ENCODE assay signal across 14 cellular contexts in the genomic region with DNA sequence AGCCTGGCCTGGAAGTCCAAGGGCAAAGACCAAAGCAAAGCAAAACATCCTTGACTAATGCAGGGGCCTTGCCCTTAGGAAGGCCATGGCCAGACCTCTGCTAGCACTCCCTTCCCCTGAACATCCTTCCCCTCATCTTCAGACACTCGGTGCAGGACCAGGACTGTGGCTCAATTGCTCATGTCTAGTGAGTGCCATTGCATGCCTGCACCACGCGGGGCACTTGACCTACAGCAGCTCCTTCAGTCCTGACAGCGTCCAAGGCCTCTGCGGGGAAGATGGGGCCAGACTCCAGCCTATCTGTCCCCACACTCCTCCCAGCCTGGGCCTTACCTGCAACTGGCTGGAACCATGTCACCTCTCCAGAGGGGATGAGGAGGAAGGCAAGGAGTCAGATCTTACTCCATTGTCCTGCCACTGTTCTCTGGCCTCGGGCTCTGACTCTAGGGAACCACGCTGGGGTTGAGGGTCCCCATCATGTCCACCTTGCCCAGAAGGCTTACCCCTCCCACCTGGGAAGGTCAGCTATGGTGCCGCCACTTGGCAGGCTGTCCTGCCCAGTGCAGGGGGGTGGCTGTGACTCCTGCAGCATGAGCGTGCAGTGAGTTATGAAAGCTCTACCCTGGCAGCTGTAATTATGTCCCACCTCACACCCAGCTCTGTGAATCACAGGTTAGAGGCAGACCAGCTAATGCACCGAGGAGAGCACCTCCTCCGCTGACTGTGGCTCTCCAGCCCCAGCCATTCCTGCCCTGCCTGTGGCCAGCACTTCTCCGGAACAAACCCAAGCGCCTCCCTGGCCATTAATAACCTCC. TPM values are rescaled to one million over a fixed set of nuclear protein-coding genes. Genes with fewer than 3 reads are reported as not detected.
DNase-seq lines count a peak whose midpoint lies in the region; ATAC-seq and TF ChIP-seq lines count a peak whose summit lies in the region.
"Had no signal": no experiment of that assay in that cellular context is flagged by ENCODE, and none has a peak within 500 bp of the region (broad histone marks: within the 10 kb centered on the region; RNA-seq: fewer than 3 reads in every experiment).

No MANE protein-coding gene starts in this region.

- intact Hi-C loops in IMR-90 (cut with micrococcal nuclease), result no loop called here
- intact Hi-C loops in mucosa of descending colon (cut with DNase I, micrococcal nuclease), result no loop called here

- no peak overlapping the region for H4K5ac ChIP-seq in IMR-90 (ENCODE audit: low read depth, low read length)

- no peak overlapping the region for H4K91ac ChIP-seq in IMR-90 (ENCODE audit: insufficient read depth, low read depth, low read length)

- H2AFZ ChIP-seq in IMR-90 (replicated peaks; ENCODE audit: low read length, poor library complexity), result no peak overlapping the region

- no peaks in the 10 kb centered on the region for H3K36me3 ChIP-seq in IMR-90 (ENCODE audit: control insufficient read depth, insufficient read depth, low read length)
- H3K36me3 ChIP-seq in mucosa of descending colon (ENCODE audit: low read depth), result no peaks in the 10 kb centered on the region

- no peaks in the 10 kb centered on the region for H3K9me1 ChIP-seq in IMR-90 (ENCODE audit: insufficient read depth, low read length)

- TF ChIP-seq CTCF in IMR-90 (conservative IDR thresholded peaks at IDR 0.05; ENCODE audit: low read depth, low read length) (peak; percentile 12; the same call in 1 of the 2 replicates), cardiac fibroblast (IDR thresholded peaks at IDR 0.05; ENCODE audit: low read depth, low read length) (peak; percentile 40), mucosa of descending colon (IDR thresholded peaks at IDR 0.05) (no peak), GM13977 (IDR thresholded peaks at IDR 0.05; ENCODE audit: extremely low read depth, insufficient read depth, missing control alignments) (no peak)

- no peak overlapping the region for H3K23ac ChIP-seq in IMR-90 (ENCODE audit: low read depth, low read length)

- H3K9me3 ChIP-seq in IMR-90 (ENCODE audit: control insufficient read depth, insufficient read depth, low read length) (no peaks in the 10 kb centered on the region), mucosa of descending colon (no peaks in the 10 kb centered on the region)

- no peak overlapping the region for H3K4me2 ChIP-seq in IMR-90 (ENCODE audit: low read depth, low read length)

- no peak overlapping the region for H3K27ac ChIP-seq in IMR-90 (ENCODE audit: insufficient read depth, low read length)
- H3K27ac ChIP-seq: VCaP had no signal

- H4K20me1 ChIP-seq in IMR-90 (ENCODE audit: insufficient read depth, low read length), result no peaks in the 10 kb centered on the region

- TF ChIP-seq RAD21 in IMR-90 (IDR thresholded peaks at IDR 0.05; ENCODE audit: low read length), result no peak

- H3K4me3 ChIP-seq in IMR-90 (ENCODE audit: insufficient read depth, low read depth, low read length) (no peak overlapping the region), cardiac fibroblast (replicated peaks in 1 of 2; ENCODE audit: low read depth in 2 of 2, low read length in 2 of 2) (no peak overlapping the region), mucosa of descending colon (no peak overlapping the region)

- no peaks in the 10 kb centered on the region for H3K79me1 ChIP-seq in IMR-90 (ENCODE audit: low read depth in 1 of 2, low read length in 2 of 2)

- no peak for TF ChIP-seq POLR2A in IMR-90 (IDR thresholded peaks at IDR 0.05; ENCODE audit: low read depth, low read length)

- no peak overlapping the region for H2BK15ac ChIP-seq in IMR-90 (ENCODE audit: low read depth, low read length)

- no TSS peak for BruUV-seq in IMR-90 (replicated peaks; lab: Mats Ljungman, UMichigan)

- H2AK5ac ChIP-seq in IMR-90 (ENCODE audit: low read depth, low read length), result no peak overlapping the region

- CTCF ChIA-PET in IMR-90 (lab: Yijun Ruan, JAX), result interaction anchor here (0.9 kb wide), 1 partner anchor 28 kb away, joined by 3 read pairs; no protein-coding TSS in a partner anchor

- H3K4me1 ChIP-seq in IMR-90 (ENCODE audit: control insufficient read depth, insufficient read depth, low read length), result no peaks in the 10 kb centered on the region
- H3K4me1 ChIP-seq in mucosa of descending colon (ENCODE audit: low read depth), result no peaks in the 10 kb centered on the region

- H3K14ac ChIP-seq in IMR-90 (replicated peaks; ENCODE audit: low read depth, low read length), result no peak overlapping the region

- H2BK5ac ChIP-seq in IMR-90 (ENCODE audit: low read depth, low read length, poor library complexity, severe bottlenecking), result no peak overlapping the region

- no peak overlapping the region for H2BK120ac ChIP-seq in IMR-90 (ENCODE audit: low read depth, low read length)

- H3K27me3 ChIP-seq in IMR-90 (ENCODE audit: control insufficient read depth, insufficient read depth, low read length), result peaks cover 38% of the 10 kb centered on the region

- H3K56ac ChIP-seq in IMR-90 (ENCODE audit: extremely low read depth, insufficient read depth, low read length), result no peak overlapping the region

- WGBS in IMR-90 (ENCODE audit: extremely low coverage in 2 of 2, insufficient read length in 1 of 2), 2 experiments, result no CpG with 5 or more reads among the region's 13 CpGs

- DNase-seq in D341Med (ENCODE audit: low spot score) (peak; percentile 67), IMR-90 (no peak), cardiac fibroblast (ENCODE audit: low read depth in 2 of 2) (peak in 1 of 2 donors; percentile 7), mucosa of descending colon (no peak), GM19240 (ENCODE audit: insufficient read length, low spot score) (no peak), GM13977 (ENCODE audit: low spot score) (no peak), GF-D8 (lab: John Stamatoyannopoulos, UW) (no peak)
- DNase-seq: activated effector memory CD4-positive, alpha-beta T cell treated with anti-CD3 and anti-CD28 coated beads, Interleukin-2, amount 50 U/mL, for 16 hours; NCI-H524; nucleus accumbens had no signal

- H3K9ac ChIP-seq in IMR-90 (ENCODE audit: low read depth, low read length), result no peak overlapping the region

- H4K8ac ChIP-seq in IMR-90 (ENCODE audit: low read depth in 2 of 2, low read length in 2 of 2), result no peak overlapping the region

- H3K18ac ChIP-seq in IMR-90 (ENCODE audit: low read depth, low read length), result no peak overlapping the region

- no peak overlapping the region for H2AK9ac ChIP-seq in IMR-90 (replicated peaks; ENCODE audit: low read depth, low read length, poor library complexity)

- H2BK20ac ChIP-seq in IMR-90 (ENCODE audit: low read depth, low read length), result no peak overlapping the region

- ATAC-seq in IMR-90 (ENCODE audit: low read depth) (peak; percentile 53; the same call in 1 of the 2 replicates), mucosa of descending colon (peak; percentile 28), GM19467 (IDR thresholded peaks at IDR 0.05; ENCODE audit: unreplicated experiment) (no peak)

- in situ Hi-C loops in IMR-90 (cut with MboI; ENCODE audit: low sequenced_read_pairs) (no loop called here), GM13977 (cut with MboI; ENCODE audit: low pct_unique_long_range_greater_than_20kb, low sequenced_read_pairs, unreplicated experiment) (no loop called here)

- dilution Hi-C loops in IMR-90 (cut with HindIII; ENCODE audit: low sequenced_read_pairs, unreplicated experiment), result no loop called here

- H3K4ac ChIP-seq in IMR-90 (ENCODE audit: low read depth, low read length), result no peak overlapping the region

- POLR2A ChIA-PET in IMR-90 (lab: Charles Lee; ENCODE audit: unreplicated experiment), result no interaction called here

TF ChIP-seq in IMR-90, 13 proteins besides CTCF, POLR2A, EP300 and RAD21:
- TF ChIP-seq FOS (IDR thresholded peaks at IDR 0.05; ENCODE audit: low read depth, low read length), result no peak
- TF ChIP-seq, protein P1, sequence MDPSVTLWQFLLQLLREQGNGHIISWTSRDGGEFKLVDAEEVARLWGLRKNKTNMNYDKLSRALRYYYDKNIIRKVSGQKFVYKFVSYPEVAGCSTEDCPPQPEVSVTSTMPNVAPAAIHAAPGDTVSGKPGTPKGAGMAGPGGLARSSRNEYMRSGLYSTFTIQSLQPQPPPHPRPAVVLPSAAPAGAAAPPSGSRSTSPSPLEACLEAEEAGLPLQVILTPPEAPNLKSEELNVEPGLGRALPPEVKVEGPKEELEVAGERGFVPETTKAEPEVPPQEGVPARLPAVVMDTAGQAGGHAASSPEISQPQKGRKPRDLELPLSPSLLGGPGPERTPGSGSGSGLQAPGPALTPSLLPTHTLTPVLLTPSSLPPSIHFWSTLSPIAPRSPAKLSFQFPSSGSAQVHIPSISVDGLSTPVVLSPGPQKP (IDR thresholded peaks at IDR 0.05; ENCODE audit: borderline replicate concordance, low read depth, low read length), result no peak
- TF ChIP-seq MAZ (IDR thresholded peaks at IDR 0.05; ENCODE audit: borderline replicate concordance, low read depth, low read length), result no peak
- TF ChIP-seq MAFK (IDR thresholded peaks at IDR 0.05; ENCODE audit: low read depth, low read length), result no peak
- TF ChIP-seq NFE2L2 (IDR thresholded peaks at IDR 0.05; ENCODE audit: low read depth, low read length), result no peak
- no peak for TF ChIP-seq BHLHE40 (IDR thresholded peaks at IDR 0.05; ENCODE audit: low read depth, low read length)
- TF ChIP-seq CHD1 (IDR thresholded peaks at IDR 0.05; ENCODE audit: low read depth, low read length), result no peak
- TF ChIP-seq CEBPB (IDR thresholded peaks at IDR 0.05; ENCODE audit: low read depth, low read length), result no peak
- TF ChIP-seq, protein P2, sequence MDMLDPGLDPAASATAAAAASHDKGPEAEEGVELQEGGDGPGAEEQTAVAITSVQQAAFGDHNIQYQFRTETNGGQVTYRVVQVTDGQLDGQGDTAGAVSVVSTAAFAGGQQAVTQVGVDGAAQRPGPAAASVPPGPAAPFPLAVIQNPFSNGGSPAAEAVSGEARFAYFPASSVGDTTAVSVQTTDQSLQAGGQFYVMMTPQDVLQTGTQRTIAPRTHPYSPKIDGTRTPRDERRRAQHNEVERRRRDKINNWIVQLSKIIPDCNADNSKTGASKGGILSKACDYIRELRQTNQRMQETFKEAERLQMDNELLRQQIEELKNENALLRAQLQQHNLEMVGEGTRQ (IDR thresholded peaks at IDR 0.05; ENCODE audit: low read depth, low read length), result no peak
- TF ChIP-seq SMC3 (IDR thresholded peaks at IDR 0.05; ENCODE audit: low read depth, low read length), result no peak
- no peak for TF ChIP-seq MXI1 (IDR thresholded peaks at IDR 0.05; ENCODE audit: borderline replicate concordance, low read depth, low read length)
- TF ChIP-seq RFX5 (IDR thresholded peaks at IDR 0.05; ENCODE audit: low read depth, low read length), result no peak

RNA-seq across cellular contexts. Expression of a gene that starts 16.1 kb away (rescaled TPM):
- not detected in 2 replicates for total RNA-seq in IMR-90 (2012; rRNA removed)
- polyA plus RNA-seq in IMR-90 (2012; rRNA removed), result not detected in 2 replicates
- polyA plus RNA-seq in IMR-90 (2012; cell fraction: cytosol; rRNA removed), result not detected in 2 replicates
- not detected in 2 replicates for polyA plus RNA-seq in IMR-90 (2012; cell fraction: nucleus; rRNA removed; ENCODE audit: low replicate concordance)
- under 1 TPM; 0.10 to 0.35 (median 0.22) TPM for total RNA-seq in mucosa of descending colon
- total RNA-seq: Daoy had no signal
- polyA plus RNA-seq: IgD-negative memory B cell had no signal

Comparison
In these comparisons a context has a peak if more than half of its experiments do, and no peak if none do; other contexts are left out.
1. CTCF ChIP-seq: peak in IMR-90 (single experiment) and cardiac fibroblast (single experiment); none in mucosa of descending colon (single experiment) and GM13977 (single experiment).